In the genomic region with DNA sequence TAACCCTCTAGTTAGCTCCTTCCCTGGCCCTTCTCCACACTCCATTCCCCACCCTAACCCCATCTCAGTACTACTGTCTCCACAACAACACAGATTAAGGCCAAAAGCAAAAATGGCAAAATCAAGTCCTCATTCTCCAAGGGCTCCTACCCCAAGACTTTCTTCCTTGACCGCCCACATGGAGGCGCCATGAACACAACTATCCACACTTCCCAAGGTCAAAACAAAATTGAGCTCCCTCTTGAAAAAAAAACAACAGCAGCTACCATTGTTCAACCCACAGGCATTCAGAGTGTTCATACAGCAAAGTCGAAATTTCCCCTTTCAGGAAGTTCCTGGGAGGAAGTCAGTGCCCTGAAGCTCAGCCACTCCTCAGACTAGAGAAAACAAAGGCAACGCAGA, we compare ENCODE assay signal across 1 cellular context.
TF ChIP-seq lines count a peak whose summit lies in the region.

No MANE protein-coding gene starts in this region.

TF ChIP-seq in K562, 482 proteins besides CTCF, POLR2A, EP300 and RAD21 (continued from another document and continues in another):
- no peak for TF ChIP-seq ZNF449 (CRISPR knock-in tag; IDR thresholded peaks at IDR 0.05)
- TF ChIP-seq CHD4 (IDR thresholded peaks at IDR 0.05; ENCODE audit: insufficient read depth, insufficient replicate concordance, low read depth, low read length, poor library complexity, severe bottlenecking), result no peak
- TF ChIP-seq, protein P1, sequence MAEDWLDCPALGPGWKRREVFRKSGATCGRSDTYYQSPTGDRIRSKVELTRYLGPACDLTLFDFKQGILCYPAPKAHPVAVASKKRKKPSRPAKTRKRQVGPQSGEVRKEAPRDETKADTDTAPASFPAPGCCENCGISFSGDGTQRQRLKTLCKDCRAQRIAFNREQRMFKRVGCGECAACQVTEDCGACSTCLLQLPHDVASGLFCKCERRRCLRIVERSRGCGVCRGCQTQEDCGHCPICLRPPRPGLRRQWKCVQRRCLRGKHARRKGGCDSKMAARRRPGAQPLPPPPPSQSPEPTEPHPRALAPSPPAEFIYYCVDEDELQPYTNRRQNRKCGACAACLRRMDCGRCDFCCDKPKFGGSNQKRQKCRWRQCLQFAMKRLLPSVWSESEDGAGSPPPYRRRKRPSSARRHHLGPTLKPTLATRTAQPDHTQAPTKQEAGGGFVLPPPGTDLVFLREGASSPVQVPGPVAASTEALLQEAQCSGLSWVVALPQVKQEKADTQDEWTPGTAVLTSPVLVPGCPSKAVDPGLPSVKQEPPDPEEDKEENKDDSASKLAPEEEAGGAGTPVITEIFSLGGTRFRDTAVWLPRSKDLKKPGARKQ (CRISPR knock-in tag; IDR thresholded peaks at IDR 0.05), result no peak
- no peak for TF ChIP-seq GATAD2B (IDR thresholded peaks at IDR 0.05; ENCODE audit: borderline replicate concordance)
- TF ChIP-seq, protein P2, sequence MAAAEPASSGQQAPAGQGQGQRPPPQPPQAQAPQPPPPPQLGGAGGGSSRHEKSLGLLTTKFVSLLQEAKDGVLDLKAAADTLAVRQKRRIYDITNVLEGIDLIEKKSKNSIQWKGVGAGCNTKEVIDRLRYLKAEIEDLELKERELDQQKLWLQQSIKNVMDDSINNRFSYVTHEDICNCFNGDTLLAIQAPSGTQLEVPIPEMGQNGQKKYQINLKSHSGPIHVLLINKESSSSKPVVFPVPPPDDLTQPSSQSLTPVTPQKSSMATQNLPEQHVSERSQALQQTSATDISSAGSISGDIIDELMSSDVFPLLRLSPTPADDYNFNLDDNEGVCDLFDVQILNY (CRISPR knock-in tag; IDR thresholded peaks at IDR 0.05), result no peak
- 0 out of 2 replicates have a peak, but pooled peaks have one; percentile 47 for TF ChIP-seq XRCC5 (IDR thresholded peaks at IDR 0.05; ENCODE audit: low read depth, low read length)
- no peak for TF ChIP-seq HMGN3 (IDR thresholded peaks at IDR 0.05; ENCODE audit: borderline replicate concordance, extremely low read depth, insufficient read length, low read depth, low read length)
- no peak for TF ChIP-seq PHTF2 (CRISPR knock-in tag; IDR thresholded peaks at IDR 0.05)
- TF ChIP-seq ZNF24 (IDR thresholded peaks at IDR 0.05), result no peak
- peak in 1 of 2 experiments; percentile 49; a peak in 1 of 4 replicates for TF ChIP-seq FOXK2 (conservative IDR thresholded peaks at IDR 0.05 in 1 of 2, IDR thresholded peaks at IDR 0.05 in 1 of 2; ENCODE audit: low read depth in 2 of 2)
- 0 out of 4 replicates have a peak, but pooled peaks of 1 of the 2 experiments have one; percentile 26 for TF ChIP-seq MAZ (CRISPR knock-in tag; conservative IDR thresholded peaks at IDR 0.05 in 1 of 2, IDR thresholded peaks at IDR 0.05 in 1 of 2)
- TF ChIP-seq U2AF2 (optimal IDR thresholded peaks at IDR 0.05; ENCODE audit: low read depth, low read length), result no peak
- no peak for TF ChIP-seq RBM14 (IDR thresholded peaks at IDR 0.05; ENCODE audit: borderline replicate concordance, insufficient read depth, low read depth, low read length)
- peak; percentile 60; the same call in 1 of the 2 replicates for TF ChIP-seq CC2D1A (IDR thresholded peaks at IDR 0.05)
- TF ChIP-seq CTCFL (IDR thresholded peaks at IDR 0.05; ENCODE audit: borderline replicate concordance, insufficient read depth, low read depth, low read length, poor library complexity, severe bottlenecking), result peak; percentile 32
- no peak for TF ChIP-seq ZNF696 (CRISPR knock-in tag; conservative IDR thresholded peaks at IDR 0.05)
- TF ChIP-seq DEAF1 (CRISPR knock-in tag; IDR thresholded peaks at IDR 0.05), result 0 out of 2 replicates have a peak, but pooled peaks have one; percentile 42
- TF ChIP-seq, protein P3, sequence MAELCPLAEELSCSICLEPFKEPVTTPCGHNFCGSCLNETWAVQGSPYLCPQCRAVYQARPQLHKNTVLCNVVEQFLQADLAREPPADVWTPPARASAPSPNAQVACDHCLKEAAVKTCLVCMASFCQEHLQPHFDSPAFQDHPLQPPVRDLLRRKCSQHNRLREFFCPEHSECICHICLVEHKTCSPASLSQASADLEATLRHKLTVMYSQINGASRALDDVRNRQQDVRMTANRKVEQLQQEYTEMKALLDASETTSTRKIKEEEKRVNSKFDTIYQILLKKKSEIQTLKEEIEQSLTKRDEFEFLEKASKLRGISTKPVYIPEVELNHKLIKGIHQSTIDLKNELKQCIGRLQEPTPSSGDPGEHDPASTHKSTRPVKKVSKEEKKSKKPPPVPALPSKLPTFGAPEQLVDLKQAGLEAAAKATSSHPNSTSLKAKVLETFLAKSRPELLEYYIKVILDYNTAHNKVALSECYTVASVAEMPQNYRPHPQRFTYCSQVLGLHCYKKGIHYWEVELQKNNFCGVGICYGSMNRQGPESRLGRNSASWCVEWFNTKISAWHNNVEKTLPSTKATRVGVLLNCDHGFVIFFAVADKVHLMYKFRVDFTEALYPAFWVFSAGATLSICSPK (IDR thresholded peaks at IDR 0.05; ENCODE audit: borderline replicate concordance), result no peak
- no peak for TF ChIP-seq ZNF780A (CRISPR knock-in tag; IDR thresholded peaks at IDR 0.05)
- 0 out of 2 replicates have a peak, but pooled peaks have one; percentile 39 for TF ChIP-seq SMC3 (conservative IDR thresholded peaks at IDR 0.05; ENCODE audit: insufficient read depth, low read depth, low read length)
- TF ChIP-seq, protein P4, sequence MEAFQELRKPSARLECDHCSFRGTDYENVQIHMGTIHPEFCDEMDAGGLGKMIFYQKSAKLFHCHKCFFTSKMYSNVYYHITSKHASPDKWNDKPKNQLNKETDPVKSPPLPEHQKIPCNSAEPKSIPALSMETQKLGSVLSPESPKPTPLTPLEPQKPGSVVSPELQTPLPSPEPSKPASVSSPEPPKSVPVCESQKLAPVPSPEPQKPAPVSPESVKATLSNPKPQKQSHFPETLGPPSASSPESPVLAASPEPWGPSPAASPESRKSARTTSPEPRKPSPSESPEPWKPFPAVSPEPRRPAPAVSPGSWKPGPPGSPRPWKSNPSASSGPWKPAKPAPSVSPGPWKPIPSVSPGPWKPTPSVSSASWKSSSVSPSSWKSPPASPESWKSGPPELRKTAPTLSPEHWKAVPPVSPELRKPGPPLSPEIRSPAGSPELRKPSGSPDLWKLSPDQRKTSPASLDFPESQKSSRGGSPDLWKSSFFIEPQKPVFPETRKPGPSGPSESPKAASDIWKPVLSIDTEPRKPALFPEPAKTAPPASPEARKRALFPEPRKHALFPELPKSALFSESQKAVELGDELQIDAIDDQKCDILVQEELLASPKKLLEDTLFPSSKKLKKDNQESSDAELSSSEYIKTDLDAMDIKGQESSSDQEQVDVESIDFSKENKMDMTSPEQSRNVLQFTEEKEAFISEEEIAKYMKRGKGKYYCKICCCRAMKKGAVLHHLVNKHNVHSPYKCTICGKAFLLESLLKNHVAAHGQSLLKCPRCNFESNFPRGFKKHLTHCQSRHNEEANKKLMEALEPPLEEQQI (IDR thresholded peaks at IDR 0.05), result 0 out of 2 replicates have a peak, but pooled peaks have one; percentile 20
- no peak for TF ChIP-seq SNRNP70 (optimal IDR thresholded peaks at IDR 0.05; ENCODE audit: low read depth, low read length)
- TF ChIP-seq, protein P5, sequence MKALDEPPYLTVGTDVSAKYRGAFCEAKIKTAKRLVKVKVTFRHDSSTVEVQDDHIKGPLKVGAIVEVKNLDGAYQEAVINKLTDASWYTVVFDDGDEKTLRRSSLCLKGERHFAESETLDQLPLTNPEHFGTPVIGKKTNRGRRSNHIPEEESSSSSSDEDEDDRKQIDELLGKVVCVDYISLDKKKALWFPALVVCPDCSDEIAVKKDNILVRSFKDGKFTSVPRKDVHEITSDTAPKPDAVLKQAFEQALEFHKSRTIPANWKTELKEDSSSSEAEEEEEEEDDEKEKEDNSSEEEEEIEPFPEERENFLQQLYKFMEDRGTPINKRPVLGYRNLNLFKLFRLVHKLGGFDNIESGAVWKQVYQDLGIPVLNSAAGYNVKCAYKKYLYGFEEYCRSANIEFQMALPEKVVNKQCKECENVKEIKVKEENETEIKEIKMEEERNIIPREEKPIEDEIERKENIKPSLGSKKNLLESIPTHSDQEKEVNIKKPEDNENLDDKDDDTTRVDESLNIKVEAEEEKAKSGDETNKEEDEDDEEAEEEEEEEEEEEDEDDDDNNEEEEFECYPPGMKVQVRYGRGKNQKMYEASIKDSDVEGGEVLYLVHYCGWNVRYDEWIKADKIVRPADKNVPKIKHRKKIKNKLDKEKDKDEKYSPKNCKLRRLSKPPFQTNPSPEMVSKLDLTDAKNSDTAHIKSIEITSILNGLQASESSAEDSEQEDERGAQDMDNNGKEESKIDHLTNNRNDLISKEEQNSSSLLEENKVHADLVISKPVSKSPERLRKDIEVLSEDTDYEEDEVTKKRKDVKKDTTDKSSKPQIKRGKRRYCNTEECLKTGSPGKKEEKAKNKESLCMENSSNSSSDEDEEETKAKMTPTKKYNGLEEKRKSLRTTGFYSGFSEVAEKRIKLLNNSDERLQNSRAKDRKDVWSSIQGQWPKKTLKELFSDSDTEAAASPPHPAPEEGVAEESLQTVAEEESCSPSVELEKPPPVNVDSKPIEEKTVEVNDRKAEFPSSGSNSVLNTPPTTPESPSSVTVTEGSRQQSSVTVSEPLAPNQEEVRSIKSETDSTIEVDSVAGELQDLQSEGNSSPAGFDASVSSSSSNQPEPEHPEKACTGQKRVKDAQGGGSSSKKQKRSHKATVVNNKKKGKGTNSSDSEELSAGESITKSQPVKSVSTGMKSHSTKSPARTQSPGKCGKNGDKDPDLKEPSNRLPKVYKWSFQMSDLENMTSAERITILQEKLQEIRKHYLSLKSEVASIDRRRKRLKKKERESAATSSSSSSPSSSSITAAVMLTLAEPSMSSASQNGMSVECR (CRISPR knock-in tag; IDR thresholded peaks at IDR 0.05), result no peak
- TF ChIP-seq GTF2F1 (IDR thresholded peaks at IDR 0.05; ENCODE audit: low read depth, low read length), result no peak
- no peak for TF ChIP-seq MEIS2 (IDR thresholded peaks at IDR 0.05; ENCODE audit: partially characterized antibody)
- no peak for TF ChIP-seq ZNF316 (IDR thresholded peaks at IDR 0.05)
- TF ChIP-seq GABPB2 (CRISPR knock-in tag; conservative IDR thresholded peaks at IDR 0.05), result no peak
- TF ChIP-seq HEY1 (CRISPR knock-in tag; IDR thresholded peaks at IDR 0.05; ENCODE audit: borderline replicate concordance), result no peak
- peak; percentile 89 for TF ChIP-seq ESRRA (IDR thresholded peaks at IDR 0.05; ENCODE audit: borderline replicate concordance, low read depth)
- TF ChIP-seq CSDE1 (IDR thresholded peaks at IDR 0.05), result no peak
- no peak for TF ChIP-seq PRMT5 (CRISPR knock-in tag; IDR thresholded peaks at IDR 0.05)
- TF ChIP-seq NFIC (IDR thresholded peaks at IDR 0.05), result no peak
- no peak for TF ChIP-seq ETS1 (conservative IDR thresholded peaks at IDR 0.05; ENCODE audit: control insufficient read depth, low read depth, low read length)
- no peak for TF ChIP-seq KAT2B (IDR thresholded peaks at IDR 0.05; ENCODE audit: low read depth, low read length)
- peak; percentile 72; the same call in 1 of the 2 replicates for TF ChIP-seq ARID2 (IDR thresholded peaks at IDR 0.05)
- no peak for TF ChIP-seq HIVEP1 (CRISPR knock-in tag; IDR thresholded peaks at IDR 0.05)
- no peak for TF ChIP-seq E2F4 (CRISPR knock-in tag; IDR thresholded peaks at IDR 0.05; ENCODE audit: low read depth)
- TF ChIP-seq GABPA (tag; conservative IDR thresholded peaks at IDR 0.05; ENCODE audit: low read depth), result no peak
- no peak for TF ChIP-seq NELFE (IDR thresholded peaks at IDR 0.05; ENCODE audit: insufficient read depth, insufficient read length)
- peak; percentile 32; the same call in 1 of the 2 replicates for TF ChIP-seq SOX6 (IDR thresholded peaks at IDR 0.05)
